28 cellular contexts compared by ENCODE assay signal in genomic region chr2:238039151-238039550, GRCh38.
"Had no signal": no experiment of that assay in that cellular context is flagged by ENCODE, and none has a peak within 500 bp of the region (broad histone marks: within the 10 kb centered on the region; RNA-seq: fewer than 3 reads in every experiment).

No MANE protein-coding gene starts in this region.

- H3K9me3 Mint-ChIP-seq: dendritic cell treated with granulocyte-macrophage colony-stimulating factor and Interleukin-4, amounts not matched to agents 40 ng/mL and 50 ng/mL, for 4 days; endodermal cell; naive thymus-derived CD4-positive, alpha-beta T cell; stimulated activated naive CD8-positive, alpha-beta T cell treated with anti-CD3 and anti-CD28 coated beads, Interleukin-15, amount 100 ng/mL, for 72 hours had no signal

- DNase-seq: colonic mucosa; effector CD8-positive, alpha-beta T cell; endodermal cell; foreskin fibroblast; glutamatergic neuron; heart right ventricle; hippocampal formation; left cardiac atrium; left lung; mesendoderm; midbrain; naive thymus-derived CD4-positive, alpha-beta T cell; occipital lobe; pancreas; retina; right lobe of liver; small intestine; stimulated activated CD4-positive, alpha-beta T cell treated with anti-CD3 and anti-CD28 coated beads, Interleukin-15, amount 100 ng/mL, for 24 hours; stimulated activated CD4-positive, alpha-beta T cell treated with anti-CD3 and anti-CD28 coated beads, Interleukin-2, amount 100 ng/mL, for 48 hours; stimulated activated naive CD4-positive, alpha-beta T cell; stimulated activated naive CD8-positive, alpha-beta T cell treated with anti-CD3 and anti-CD28 coated beads, Interleukin-15, amount 100 ng/mL, for 72 hours; transverse colon had no signal

- H3K27ac Mint-ChIP-seq: dendritic cell treated with granulocyte-macrophage colony-stimulating factor and Interleukin-4, amounts not matched to agents 40 ng/mL and 50 ng/mL, for 4 days; endodermal cell had no signal

- H3K27me3 Mint-ChIP-seq: dendritic cell treated with granulocyte-macrophage colony-stimulating factor and Interleukin-4, amounts not matched to agents 40 ng/mL and 50 ng/mL, for 4 days; naive thymus-derived CD4-positive, alpha-beta T cell; stimulated activated naive CD8-positive, alpha-beta T cell treated with anti-CD3 and anti-CD28 coated beads, Interleukin-15, amount 100 ng/mL, for 72 hours had no signal

- H3K27me3 ChIP-seq: colonic mucosa, heart right ventricle, left lung, pancreas, right lobe of liver, suprapubic skin, transverse colon, vagina had no signal

- H3K27ac ChIP-seq: colonic mucosa, epithelial cell of prostate, heart right ventricle, left lung, pancreas, right lobe of liver, suprapubic skin, transverse colon, vagina had no signal

- H3K4me3 ChIP-seq: colonic mucosa, heart right ventricle, left lung, pancreas, right lobe of liver, suprapubic skin, transverse colon, vagina had no signal

- H3K9me3 ChIP-seq: colonic mucosa, heart right ventricle, left lung, pancreas, right lobe of liver, suprapubic skin, transverse colon, vagina had no signal

- ATAC-seq: esophagus mucosa; heart right ventricle; left cardiac atrium; left lung; naive thymus-derived CD4-positive, alpha-beta T cell; pancreas; right lobe of liver; stimulated activated naive CD8-positive, alpha-beta T cell treated with anti-CD3 and anti-CD28 coated beads, Interleukin-15, amount 100 ng/mL, for 72 hours had no signal

- FAIRE-seq: islet of Langerhans, pancreas, small intestine had no signal

- H3K4me1 ChIP-seq: colonic mucosa, left lung, right lobe of liver, transverse colon, vagina had no signal

- H3K4me1 Mint-ChIP-seq: endodermal cell had no signal

- H3K4me3 Mint-ChIP-seq: dendritic cell treated with granulocyte-macrophage colony-stimulating factor and Interleukin-4, amounts not matched to agents 40 ng/mL and 50 ng/mL, for 4 days; endodermal cell; naive thymus-derived CD4-positive, alpha-beta T cell; stimulated activated naive CD8-positive, alpha-beta T cell treated with anti-CD3 and anti-CD28 coated beads, Interleukin-15, amount 100 ng/mL, for 72 hours had no signal
